8 cellular contexts compared by ENCODE assay signal in the genomic region with DNA sequence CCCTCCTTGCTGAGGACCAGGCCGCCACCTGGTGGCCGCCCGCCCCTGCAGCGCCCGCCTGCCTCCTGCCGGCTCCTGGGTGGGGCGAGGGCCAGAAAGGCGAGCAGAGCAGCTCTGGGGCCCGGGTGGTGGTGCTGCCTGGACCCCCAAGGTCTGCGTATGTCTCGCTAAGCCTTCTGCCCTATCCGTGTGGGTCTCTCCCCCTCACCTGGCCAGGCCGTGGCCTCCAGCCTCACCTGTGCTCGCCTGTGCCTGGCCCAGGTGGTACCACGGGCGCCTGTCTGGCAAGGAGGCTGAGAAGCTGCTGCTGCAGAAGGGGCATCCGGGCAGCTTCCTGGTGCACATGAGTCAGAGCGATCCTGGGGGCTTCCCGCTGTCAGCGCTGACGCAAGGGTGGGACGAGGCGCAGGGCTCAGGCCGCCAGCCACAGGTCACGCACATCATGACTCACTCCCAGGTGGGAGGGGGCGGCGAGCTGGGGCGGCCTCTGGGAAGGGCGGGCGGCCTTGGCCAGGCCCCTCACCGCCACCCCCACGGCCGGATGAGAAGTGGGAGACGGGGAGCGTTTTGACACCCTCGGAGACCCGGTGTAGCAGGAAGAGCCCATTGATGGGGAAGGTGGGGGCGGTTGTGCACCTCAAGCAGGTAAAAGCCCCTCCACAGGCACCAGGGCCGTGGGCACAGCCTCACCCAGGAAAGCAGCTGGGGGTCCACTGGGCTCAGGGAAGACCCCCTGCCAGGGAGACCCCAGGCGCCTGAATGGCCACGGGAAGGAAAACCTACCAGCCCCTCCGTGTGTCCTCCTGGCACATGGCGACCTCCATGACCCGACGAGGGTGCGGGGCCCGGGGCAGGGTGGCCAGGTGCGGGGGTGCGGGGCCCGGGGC. TPM values are rescaled to one million over a fixed set of nuclear protein-coding genes. Genes with fewer than 3 reads are reported as not detected.
DNase-seq lines count a peak whose midpoint lies in the region; ATAC-seq, FAIRE-seq and TF ChIP-seq lines count a peak whose summit lies in the region.

No MANE protein-coding gene starts in this region.

- peaks cover 11% of the 10 kb centered on the region for H3K27me3 Mint-ChIP-seq in activated naive CD4-positive, alpha-beta T cell treated with anti-CD3 and anti-CD28 coated beads for 36 hours (ENCODE audit: low read depth)

- peak overlapping the region; percentile 84 for H3K27ac Mint-ChIP-seq in activated naive CD4-positive, alpha-beta T cell treated with anti-CD3 and anti-CD28 coated beads for 36 hours

- peak overlapping the region; percentile 52; the same call in 1 of the 2 replicates for H3K4me2 ChIP-seq in SK-N-SH

- POLR2A ChIA-PET in SK-N-SH (lab: Yijun Ruan, JAX) = no interaction called here

- CTCF ChIA-PET in SK-N-SH (lab: Yijun Ruan, JAX) = interaction anchor here (0.7 to 15.4 kb wide), 27 partner anchors 8 to 1469 kb away, joined by 3 to 216 read pairs (median 6); a partner anchor contains a TSS
- CTCF ChIA-PET in activated naive CD4-positive, alpha-beta T cell treated with anti-CD3 and anti-CD28 coated beads for 36 hours (lab: Charles Lee) = interaction anchor here (0.6 to 3.1 kb wide), 17 partner anchors 15 to 241 kb away, joined by 3 to 39 read pairs (median 4); a partner anchor contains a TSS

- peak; percentile 50 for ATAC-seq in GM19395 (IDR thresholded peaks at IDR 0.05; ENCODE audit: unreplicated experiment)
- peak; percentile 52 for ATAC-seq in HG03571 (IDR thresholded peaks at IDR 0.05; ENCODE audit: unreplicated experiment)
- ATAC-seq in HG03135 (IDR thresholded peaks at IDR 0.05; ENCODE audit: unreplicated experiment) = no peak

- WGBS in SK-N-SH (ENCODE audit: low lambda C conversion rate) = 11% methylated on average over 6 of the region's 50 CpGs
- WGBS in small intestine, 3 donors = 3 to 13% (median 4%) methylated on average over 42 to 50 of the region's 50 CpGs

- no peaks in the 10 kb centered on the region for H3K79me2 ChIP-seq in SK-N-SH (ENCODE audit: insufficient read depth)

- no peak overlapping the region for H3K9ac ChIP-seq in SK-N-SH

- TF ChIP-seq EP300 in SK-N-SH (IDR thresholded peaks at IDR 0.05; ENCODE audit: borderline replicate concordance in 1 of 2, low read depth in 1 of 2, low read length in 1 of 2) = no peak

- no peak overlapping the region for H3K27ac ChIP-seq in SK-N-SH (ENCODE audit: low read depth in 2 of 2, low read length in 1 of 2)
- H3K27ac ChIP-seq in cardiac muscle cell = no peak overlapping the region
- no peak overlapping the region for H3K27ac ChIP-seq in small intestine (ENCODE audit: low read depth in 1 of 2, low read length in 1 of 2)

- peaks cover 13% of the 10 kb centered on the region for H3F3A ChIP-seq in SK-N-SH (replicated peaks; ENCODE audit: insufficient read depth)

- peak; percentile 69 for TF ChIP-seq CTCF in SK-N-SH (IDR thresholded peaks at IDR 0.05)
- TF ChIP-seq CTCF in cardiac muscle cell (IDR thresholded peaks at IDR 0.05; ENCODE audit: low read depth, low read length) = peak; percentile 69

- peak; percentile 67 for TF ChIP-seq RAD21 in SK-N-SH (IDR thresholded peaks at IDR 0.05; ENCODE audit: low read length)

- H2AFZ ChIP-seq in SK-N-SH (ENCODE audit: low read depth) = no peak overlapping the region

- peak; percentile 86 for DNase-seq in COLO668 (lab: John Stamatoyannopoulos, UW; ENCODE audit: unreplicated experiment)
- peak; percentile 93 for DNase-seq in SK-N-SH
- DNase-seq in activated naive CD4-positive, alpha-beta T cell treated with anti-CD3 and anti-CD28 coated beads for 36 hours = peak; percentile 98
- peak; percentile 71 to 78 for DNase-seq in cardiac muscle cell (ENCODE audit: low read depth in 1 of 2, low spot score in 1 of 2)
- DNase-seq in small intestine = peak; percentile 55

- H4K20me1 ChIP-seq in SK-N-SH (ENCODE audit: insufficient read depth) = peaks cover 6% of the 10 kb centered on the region; the same call in 1 of the 2 replicates

- no peaks in the 10 kb centered on the region for H3K36me3 ChIP-seq in SK-N-SH (replicated peaks in 1 of 2; ENCODE audit: control insufficient read depth in 1 of 2, insufficient read depth in 2 of 2, low read length in 1 of 2)
- H3K36me3 ChIP-seq in cardiac muscle cell = no peaks in the 10 kb centered on the region
- no peaks in the 10 kb centered on the region for H3K36me3 ChIP-seq in small intestine (ENCODE audit: control insufficient read depth in 2 of 2, insufficient read depth in 2 of 2, low read length in 2 of 2)

- H3K4me1 Mint-ChIP-seq in activated naive CD4-positive, alpha-beta T cell treated with anti-CD3 and anti-CD28 coated beads for 36 hours (ENCODE audit: low read depth) = peaks cover 46% of the 10 kb centered on the region

- peaks cover 15% of the 10 kb centered on the region; the same call in 1 of the 2 replicates for H3K27me3 ChIP-seq in SK-N-SH (ENCODE audit: insufficient read depth)
- H3K27me3 ChIP-seq in cardiac muscle cell = peaks cover 76% of the 10 kb centered on the region
- peaks cover under 1 to 16% of the 10 kb centered on the region in 2 donors for H3K27me3 ChIP-seq in small intestine (ENCODE audit: control insufficient read depth in 2 of 2, insufficient read depth in 2 of 2, low read length in 2 of 2)

- H3K4me3 Mint-ChIP-seq in activated naive CD4-positive, alpha-beta T cell treated with anti-CD3 and anti-CD28 coated beads for 36 hours = peak overlapping the region; percentile 72

- H3K9me3 ChIP-seq in SK-N-SH = no peaks in the 10 kb centered on the region
- no peaks in the 10 kb centered on the region for H3K9me3 ChIP-seq in cardiac muscle cell (ENCODE audit: low read depth)
- H3K9me3 ChIP-seq in small intestine (ENCODE audit: control insufficient read depth, low read depth) = no peaks in the 10 kb centered on the region

- H3K9me3 Mint-ChIP-seq in activated naive CD4-positive, alpha-beta T cell treated with anti-CD3 and anti-CD28 coated beads for 36 hours = no peaks in the 10 kb centered on the region

- H3K4me1 ChIP-seq in SK-N-SH (ENCODE audit: control insufficient read depth in 1 of 2, insufficient read depth in 2 of 2, low read depth in 1 of 2, low read length in 1 of 2) = peaks cover 0 to 10% of the 10 kb centered on the region in 2 experiments; a peak in 1 of 4 replicates
- peaks cover 4% of the 10 kb centered on the region for H3K4me1 ChIP-seq in cardiac muscle cell (ENCODE audit: low read depth)
- H3K4me1 ChIP-seq in small intestine (ENCODE audit: control insufficient read depth in 2 of 2, insufficient read depth in 1 of 2, low read depth in 1 of 2, low read length in 1 of 2) = no peaks in the 10 kb centered on the region

- H3K4me3 ChIP-seq in SK-N-SH (ENCODE audit: low read depth in 2 of 2, low read length in 1 of 2) (no peak overlapping the region; a peak in 1 of 4 replicates), cardiac muscle cell (no peak overlapping the region), small intestine (ENCODE audit: low read depth in 1 of 2, low read length in 2 of 2) (no peak overlapping the region)

- intact Hi-C loops in activated naive CD4-positive, alpha-beta T cell treated with anti-CD3 and anti-CD28 coated beads for 36 hours (cut with micrococcal nuclease) = loop anchor here (1.0 to 2.0 kb wide), 7 partner anchors 31 to 145 kb away; a partner anchor contains a TSS

- peaks cover 6% of the 10 kb centered on the region for H3K36me3 Mint-ChIP-seq in activated naive CD4-positive, alpha-beta T cell treated with anti-CD3 and anti-CD28 coated beads for 36 hours (ENCODE audit: low read depth)

- no peak for FAIRE-seq in small intestine (lab: Jason Lieb, UNC)

- H3K9me2 ChIP-seq in SK-N-SH = no peaks in the 10 kb centered on the region

TF ChIP-seq in SK-N-SH, 30 proteins besides CTCF, POLR2A, EP300 and RAD21 (continues in another document):
- TF ChIP-seq, protein P1, sequence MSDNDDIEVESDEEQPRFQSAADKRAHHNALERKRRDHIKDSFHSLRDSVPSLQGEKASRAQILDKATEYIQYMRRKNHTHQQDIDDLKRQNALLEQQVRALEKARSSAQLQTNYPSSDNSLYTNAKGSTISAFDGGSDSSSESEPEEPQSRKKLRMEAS (IDR thresholded peaks at IDR 0.05; ENCODE audit: low read depth) = no peak
- TF ChIP-seq FOXM1 (IDR thresholded peaks at IDR 0.05; ENCODE audit: low read depth) (no peak), GABPA (IDR thresholded peaks at IDR 0.05; ENCODE audit: low read depth) (no peak), TCF12 (IDR thresholded peaks at IDR 0.05) (peak; percentile 33; the same call in 1 of the 2 replicates), SMC3 (IDR thresholded peaks at IDR 0.05; ENCODE audit: low read depth, low read length) (peak; percentile 83), JUND (IDR thresholded peaks at IDR 0.05) (no peak), NRF1 (IDR thresholded peaks at IDR 0.05; ENCODE audit: low read depth, low read length) (no peak)

RNA-seq across cellular contexts. Expression of a gene that starts 9.9 kb away (rescaled TPM):
- polyA plus RNA-seq in SK-N-SH (2012; rRNA removed) (not detected in 2 replicates), cardiac muscle cell (not detected in 2 replicates), small intestine (under 1 TPM in 2 of 3 donors, not detected in 1; 0.18 to 0.45 TPM)
- not detected in 2 replicates for polyA plus RNA-seq in SK-N-SH (2012; cell fraction: cytosol; rRNA removed)
- 0.04 TPM in 1 of 2 replicates, not detected in the other for polyA plus RNA-seq in SK-N-SH (2012; cell fraction: nucleus; rRNA removed)
- total RNA-seq in activated naive CD4-positive, alpha-beta T cell treated with anti-CD3 and anti-CD28 coated beads for 36 hours = not detected
- total RNA-seq in cardiac muscle cell = 0.33 and 1.7 TPM in 2 replicates

RNA-seq across cellular contexts. Expression of a gene that starts 44.3 kb away (rescaled TPM):
- polyA plus RNA-seq in SK-N-SH (2012; rRNA removed) (24.0 and 31.6 TPM in 2 replicates), cardiac muscle cell (23.5 and 30.6 TPM in 2 replicates), small intestine (10 to 100 TPM; 13.2 to 20.9 (median 18.9) TPM)
- polyA plus RNA-seq in SK-N-SH (2012; cell fraction: cytosol; rRNA removed) = 12.6 and 21.4 TPM in 2 replicates
- polyA plus RNA-seq in SK-N-SH (2012; cell fraction: nucleus; rRNA removed) = 141 and 187 TPM in 2 replicates
- total RNA-seq in activated naive CD4-positive, alpha-beta T cell treated with anti-CD3 and anti-CD28 coated beads for 36 hours = 10 to 100 TPM; 30.5 to 35.1 TPM
- total RNA-seq in cardiac muscle cell = 95.5 and 154 TPM in 2 replicates

RNA-seq across cellular contexts. Expression of a gene that starts 50.9 kb away (rescaled TPM):
- polyA plus RNA-seq in SK-N-SH (2012; rRNA removed) = 22.9 and 28.6 TPM in 2 replicates
- 14.3 and 16.1 TPM in 2 replicates for polyA plus RNA-seq in SK-N-SH (2012; cell fraction: cytosol; rRNA removed)
- 15.0 and 31.2 TPM in 2 replicates for polyA plus RNA-seq in SK-N-SH (2012; cell fraction: nucleus; rRNA removed)
- total RNA-seq in activated naive CD4-positive, alpha-beta T cell treated with anti-CD3 and anti-CD28 coated beads for 36 hours = 100 to 1,000 TPM; 143 to 147 TPM
- total RNA-seq in cardiac muscle cell = 73.4 and 111 TPM in 2 replicates
- polyA plus RNA-seq in cardiac muscle cell = 68.2 and 110 TPM in 2 replicates
- 100 to 1,000 TPM in 2 of 3 donors, 10 to 100 TPM in 1; 86.3 to 282 (median 277) TPM for polyA plus RNA-seq in small intestine

RNA-seq across cellular contexts. Expression of a gene that starts 51.7 kb away (rescaled TPM):
- polyA plus RNA-seq in SK-N-SH (2012; rRNA removed) (10.1 and 10.2 TPM in 2 replicates), cardiac muscle cell (17.7 and 21.7 TPM in 2 replicates), small intestine (10 to 100 TPM; 12.4 to 19.0 (median 12.7) TPM)
- 3.0 and 4.9 TPM in 2 replicates for polyA plus RNA-seq in SK-N-SH (2012; cell fraction: cytosol; rRNA removed)
- polyA plus RNA-seq in SK-N-SH (2012; cell fraction: nucleus; rRNA removed) = 57.7 and 66.0 TPM in 2 replicates
- 10 to 100 TPM; 14.9 to 18.6 TPM for total RNA-seq in activated naive CD4-positive, alpha-beta T cell treated with anti-CD3 and anti-CD28 coated beads for 36 hours
- total RNA-seq in cardiac muscle cell = 21.8 and 36.2 TPM in 2 replicates
